2 cellular contexts compared by ENCODE assay signal in genomic region chr6:168336967-168337366, GRCh38.
TF ChIP-seq lines count a peak whose summit lies in the region.

No MANE protein-coding gene starts in this region.

TF ChIP-seq in HepG2, 621 proteins besides CTCF, POLR2A, EP300 and RAD21 (continues in another document):
- no peak for TF ChIP-seq MTERF4 (CRISPR knock-in tag; IDR thresholded peaks at IDR 0.05)
- TF ChIP-seq NFE2L1 (CRISPR knock-in tag; IDR thresholded peaks at IDR 0.05; ENCODE audit: borderline replicate concordance) = no peak
- no peak for TF ChIP-seq ESRRA (CRISPR knock-in tag; IDR thresholded peaks at IDR 0.05; ENCODE audit: low read depth)
- no peak for TF ChIP-seq ZNF253 (CRISPR knock-in tag; IDR thresholded peaks at IDR 0.05; ENCODE audit: borderline replicate concordance)
- TF ChIP-seq NR2F6 (IDR thresholded peaks at IDR 0.05) = 0 out of 2 replicates have a peak, but pooled peaks have one; percentile 27
- peak; percentile 22; the same call in 1 of the 2 replicates for TF ChIP-seq NR2F6 (CRISPR knock-in tag; IDR thresholded peaks at IDR 0.05)
- peak; percentile 64; the same call in 1 of the 2 replicates for TF ChIP-seq PPARG (CRISPR knock-in tag; conservative IDR thresholded peaks at IDR 0.05)
- no peak for TF ChIP-seq ZNF644 (CRISPR knock-in tag; IDR thresholded peaks at IDR 0.05; ENCODE audit: low read depth)
- no peak for TF ChIP-seq HOXA5 (CRISPR knock-in tag; IDR thresholded peaks at IDR 0.05)
- TF ChIP-seq HDAC2 (CRISPR knock-in tag; IDR thresholded peaks at IDR 0.05) = peak; percentile 28; the same call in 1 of the 2 replicates
- no peak for TF ChIP-seq ATM (IDR thresholded peaks at IDR 0.05; ENCODE audit: borderline replicate concordance)
- TF ChIP-seq ZBTB43 (CRISPR knock-in tag; conservative IDR thresholded peaks at IDR 0.05) = 0 out of 2 replicates have a peak, but pooled peaks have one; percentile 42
- no peak for TF ChIP-seq ZNF484 (CRISPR knock-in tag; IDR thresholded peaks at IDR 0.05; ENCODE audit: borderline replicate concordance, low read depth)
- TF ChIP-seq RXRB (CRISPR knock-in tag; IDR thresholded peaks at IDR 0.05; ENCODE audit: borderline replicate concordance) = peak; percentile 54; the same call in 1 of the 2 replicates
- TF ChIP-seq ZNF556 (CRISPR knock-in tag; IDR thresholded peaks at IDR 0.05; ENCODE audit: borderline replicate concordance) = no peak
- TF ChIP-seq SOX6 (IDR thresholded peaks at IDR 0.05) = no peak
- TF ChIP-seq SOX6 (CRISPR knock-in tag; IDR thresholded peaks at IDR 0.05) = peak; percentile 12; the same call in 1 of the 2 replicates
- TF ChIP-seq ZNF256 (CRISPR knock-in tag; conservative IDR thresholded peaks at IDR 0.05) = no peak
- TF ChIP-seq ZNF503 (CRISPR knock-in tag; IDR thresholded peaks at IDR 0.05) = no peak
- peak; percentile 26; the same call in 1 of the 2 replicates for TF ChIP-seq ZNF292 (CRISPR knock-in tag; IDR thresholded peaks at IDR 0.05; ENCODE audit: borderline replicate concordance, low read depth)
- TF ChIP-seq TBX2 (CRISPR knock-in tag; IDR thresholded peaks at IDR 0.05; ENCODE audit: borderline replicate concordance) = peak; percentile 35; the same call in 1 of the 2 replicates
- TF ChIP-seq ZNF563 (CRISPR knock-in tag; IDR thresholded peaks at IDR 0.05) = no peak
- TF ChIP-seq ZNF75D (CRISPR knock-in tag; IDR thresholded peaks at IDR 0.05; ENCODE audit: borderline replicate concordance) = no peak
- no peak for TF ChIP-seq ARID2 (CRISPR knock-in tag; IDR thresholded peaks at IDR 0.05; ENCODE audit: borderline replicate concordance)
- no peak for TF ChIP-seq RFXANK (CRISPR knock-in tag; IDR thresholded peaks at IDR 0.05)
- TF ChIP-seq POGK (CRISPR knock-in tag; conservative IDR thresholded peaks at IDR 0.05) = no peak
- TF ChIP-seq BHLHE40 (IDR thresholded peaks at IDR 0.05; ENCODE audit: low read length) = no peak
- TF ChIP-seq TCF7 (IDR thresholded peaks at IDR 0.05; ENCODE audit: low read depth) = 0 out of 2 replicates have a peak, but pooled peaks have one; percentile 29
- no peak for TF ChIP-seq HIVEP1 (CRISPR knock-in tag; IDR thresholded peaks at IDR 0.05)
- TF ChIP-seq ERF (CRISPR knock-in tag; IDR thresholded peaks at IDR 0.05) = 0 out of 2 replicates have a peak, but pooled peaks have one; percentile 18
- TF ChIP-seq PITX1 (CRISPR knock-in tag; IDR thresholded peaks at IDR 0.05) = 0 out of 2 replicates have a peak, but pooled peaks have one; percentile 34
- 0 out of 2 replicates have a peak, but pooled peaks have one; percentile 18 for TF ChIP-seq HNF4A (CRISPR knock-in tag; IDR thresholded peaks at IDR 0.05)

TF ChIP-seq in H1, 55 proteins besides CTCF, POLR2A, EP300 and RAD21:
- no peak for TF ChIP-seq FOSL1 (IDR thresholded peaks at IDR 0.05; ENCODE audit: insufficient read depth, low read depth, low read length)
- no peak for TF ChIP-seq BCL11A (IDR thresholded peaks at IDR 0.05; ENCODE audit: low read depth in 2 of 2, low read length in 2 of 2)
- TF ChIP-seq MAX (IDR thresholded peaks at IDR 0.05) = no peak
- TF ChIP-seq CHD1 (IDR thresholded peaks at IDR 0.05; ENCODE audit: low read depth, low read length) = no peak
- no peak for TF ChIP-seq ATF3 (IDR thresholded peaks at IDR 0.05; ENCODE audit: insufficient read depth, low read depth, low read length)
- TF ChIP-seq ASH2L (IDR thresholded peaks at IDR 0.05; ENCODE audit: low read length) = no peak
- no peak for TF ChIP-seq POLR2AphosphoS5 (IDR thresholded peaks at IDR 0.05; ENCODE audit: low read depth, low read length)
- TF ChIP-seq ATF2 (IDR thresholded peaks at IDR 0.05; ENCODE audit: low read length) = no peak
- TF ChIP-seq RNF2 (IDR thresholded peaks at IDR 0.05; ENCODE audit: borderline replicate concordance, low read depth, low read length, missing control alignments, poor library complexity, severe bottlenecking) = no peak
- TF ChIP-seq SP1 (IDR thresholded peaks at IDR 0.05; ENCODE audit: low read depth, low read length) = no peak
- no peak for TF ChIP-seq SP4 (IDR thresholded peaks at IDR 0.05; ENCODE audit: low read length)
